Comparison of ENCODE assay signal across 23 cellular contexts in the genomic region with DNA sequence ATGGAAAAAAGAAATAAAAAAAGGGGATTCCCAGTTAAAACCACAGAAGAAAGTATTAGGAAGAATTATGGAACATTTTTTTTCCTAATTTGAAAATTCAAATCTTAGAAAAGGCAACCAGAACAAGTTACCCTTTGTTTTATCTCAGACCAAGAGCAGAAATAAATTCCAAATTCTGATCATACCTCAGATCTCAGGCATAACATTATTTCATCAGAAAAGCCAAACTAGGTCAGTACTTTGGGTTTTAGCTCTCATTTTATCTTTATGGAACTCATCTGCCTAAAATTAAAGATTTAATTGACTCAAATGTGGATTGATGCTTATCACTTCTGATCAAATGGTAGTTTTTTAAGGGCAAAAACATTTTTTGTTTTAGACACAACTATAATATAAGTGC.
"Had no signal": no experiment of that assay in that cellular context is flagged by ENCODE, and none has a peak within 500 bp of the region (broad histone marks: within the 10 kb centered on the region; RNA-seq: fewer than 3 reads in every experiment).

No MANE protein-coding gene starts in this region.

- H3K27ac ChIP-seq: ascending aorta, brain microvascular endothelial cell, KMS-11 had no signal

- H3K36me3 Mint-ChIP-seq: activated CD4-positive, alpha-beta memory T cell treated with anti-CD3 and anti-CD28 coated beads for 36 hours; activated naive CD8-positive, alpha-beta T cell treated with anti-CD3 and anti-CD28 coated beads, Interleukin-2, amount 10 ng/mL, durations not matched to agents 7 days and 5 days; WTC11 had no signal

- H3K4me1 Mint-ChIP-seq: activated CD4-positive, alpha-beta T cell treated with anti-CD3 and anti-CD28 coated beads, Interleukin-2, amount 10 ng/mL, durations not matched to agents 24 days and 14 days; WTC11 had no signal

- H3K27me3 ChIP-seq: ascending aorta, brain microvascular endothelial cell, MG63 had no signal

- H3K4me2 ChIP-seq: KMS-11 had no signal

- H3K4me3 Mint-ChIP-seq: activated CD4-positive, alpha-beta memory T cell treated with anti-CD3 and anti-CD28 coated beads for 36 hours; activated CD4-positive, alpha-beta T cell treated with anti-CD3 and anti-CD28 coated beads, Interleukin-2, amount 10 ng/mL, durations not matched to agents 24 days and 14 days; activated naive CD8-positive, alpha-beta T cell treated with anti-CD3 and anti-CD28 coated beads, Interleukin-2, amount 10 ng/mL, durations not matched to agents 7 days and 5 days; activated T-cell treated with anti-CD3 and anti-CD28 coated beads, Interleukin-2, amount 50 U/mL, for 72 hours; T-helper 1 cell treated with Interleukin-12 subunit alpha and Interleukin-12 subunit beta and Interleukin-4 antibody, amounts not matched to agents 30 μg/mL and 1 μg/mL, for 36 hours; WTC11 had no signal

- DNase-seq: activated CD4-positive, alpha-beta memory T cell treated with anti-CD3 and anti-CD28 coated beads for 36 hours; activated CD4-positive, alpha-beta T cell treated with anti-CD3 and anti-CD28 coated beads, Interleukin-2, amount 10 ng/mL, durations not matched to agents 24 days and 14 days; activated CD4-positive, CD25-positive, alpha-beta regulatory T cell treated with anti-CD3 and anti-CD28 coated beads, Interleukin-2, amount 50 U/mL, for 72 hours; activated naive CD4-positive, alpha-beta T cell treated with anti-CD3 and anti-CD28 coated beads, Interleukin-2, amount 50 U/mL, for 16 hours; activated naive CD8-positive, alpha-beta T cell treated with anti-CD3 and anti-CD28 coated beads, Interleukin-2, amount 10 ng/mL, durations not matched to agents 7 days and 5 days; activated T-cell treated with anti-CD3 and anti-CD28 coated beads for 4 hours; activated T-cell treated with anti-CD3 and anti-CD28 coated beads, Interleukin-2, amount 50 U/mL, for 72 hours; amniotic stem cell; brain microvascular endothelial cell; cerebellar nuclear complex; MG63; NCI-H1105; NCI-H1436; NCI-H1694 treated with DMSO at 0.1 percent for 48 hours; NCI-H2029 treated with DMSO at 0.1 percent for 48 hours; NCI-H524; PC-3; SHP77 had no signal

- H3K9ac ChIP-seq: KMS-11 had no signal

- H3K27ac Mint-ChIP-seq: activated CD4-positive, alpha-beta memory T cell treated with anti-CD3 and anti-CD28 coated beads for 36 hours; activated CD4-positive, alpha-beta T cell treated with anti-CD3 and anti-CD28 coated beads, Interleukin-2, amount 10 ng/mL, durations not matched to agents 24 days and 14 days; activated naive CD8-positive, alpha-beta T cell treated with anti-CD3 and anti-CD28 coated beads, Interleukin-2, amount 10 ng/mL, durations not matched to agents 7 days and 5 days; activated T-cell treated with anti-CD3 and anti-CD28 coated beads, Interleukin-2, amount 50 U/mL, for 72 hours; activated T-helper 2 cell treated with anti-CD3 and anti-CD28 coated beads, Interferon-gamma antibody, Interleukin-2, Interleukin-4, amounts not matched to agents 10 μg/mL and 5 μg/mL and 100 μg/mL, durations not matched to agents 14 hours and 24 hours and 36 hours; T-helper 1 cell treated with Interleukin-12 subunit alpha and Interleukin-12 subunit beta and Interleukin-4 antibody, amounts not matched to agents 30 μg/mL and 1 μg/mL, for 36 hours; WTC11 had no signal

- H3K9me3 Mint-ChIP-seq: activated CD4-positive, alpha-beta memory T cell treated with anti-CD3 and anti-CD28 coated beads for 36 hours; activated T-helper 2 cell treated with anti-CD3 and anti-CD28 coated beads, Interferon-gamma antibody, Interleukin-2, Interleukin-4, amounts not matched to agents 10 μg/mL and 5 μg/mL and 100 μg/mL, durations not matched to agents 14 hours and 24 hours and 36 hours; T-helper 1 cell treated with Interleukin-12 subunit alpha and Interleukin-12 subunit beta and Interleukin-4 antibody, amounts not matched to agents 30 μg/mL and 1 μg/mL, for 36 hours had no signal

- H3K9me3 ChIP-seq: ascending aorta, MG63 had no signal

- H3K4me3 ChIP-seq: ascending aorta, MG63 had no signal

- ATAC-seq: activated T-cell treated with anti-CD3 and anti-CD28 coated beads, Interleukin-2, amount 50 U/mL, for 72 hours; PC-3; WTC11 had no signal

- H3K27me3 Mint-ChIP-seq: activated CD4-positive, alpha-beta memory T cell treated with anti-CD3 and anti-CD28 coated beads for 36 hours; activated CD4-positive, alpha-beta T cell treated with anti-CD3 and anti-CD28 coated beads, Interleukin-2, amount 10 ng/mL, durations not matched to agents 24 days and 14 days; activated naive CD8-positive, alpha-beta T cell treated with anti-CD3 and anti-CD28 coated beads, Interleukin-2, amount 10 ng/mL, durations not matched to agents 7 days and 5 days had no signal

- H3K36me3 ChIP-seq: ascending aorta, brain microvascular endothelial cell, MG63 had no signal
